Comparison of ENCODE assay signal across 10 cellular contexts in genomic region chr2:68367918-68368656, GRCh38. TPM values are rescaled to one million over a fixed set of nuclear protein-coding genes. Genes with fewer than 3 reads are reported as not detected.
A peak's percentile ranks its signal among the peaks of the same experiment; 100 is the strongest.
DNase-seq lines count a peak whose midpoint lies in the region; ATAC-seq, FAIRE-seq and TF ChIP-seq lines count a peak whose summit lies in the region.
"Had no signal": no experiment of that assay in that cellular context is flagged by ENCODE, and none has a peak within 500 bp of the region (broad histone marks: within the 10 kb centered on the region; RNA-seq: fewer than 3 reads in every experiment).

No MANE protein-coding gene starts in this region.

- DNase-seq in GM19239 (ENCODE audit: insufficient read length, low spot score) (no peak), OCI-LY7 (ENCODE audit: low spot score) (no peak), fibroblast of lung (ENCODE audit: low read depth in 2 of 2) (peak in 1 of 2 donors; percentile 5), sigmoid colon (no peak), NCI-H128 (lab: John Stamatoyannopoulos, UW; ENCODE audit: unreplicated experiment) (no peak)
- DNase-seq: stomach, T-helper 1 cell had no signal

- H3K4me2 ChIP-seq in OCI-LY7 (ENCODE audit: low read length) (peak overlapping the region; percentile 84), fibroblast of lung (ENCODE audit: extremely low read depth, insufficient read depth, low read length) (no peak overlapping the region)

- H3K4me3 ChIP-seq in OCI-LY7 (ENCODE audit: low read depth, low read length, poor library complexity, severe bottlenecking) (peak overlapping the region; percentile 74), fibroblast of lung (replicated peaks in 1 of 4; ENCODE audit: control extremely low read depth in 1 of 4, insufficient read depth in 1 of 4, low read depth in 3 of 4, low read length in 4 of 4) (no peak overlapping the region), sigmoid colon (peak overlapping the region in 1 of 4 donors; percentile 36)

- TF ChIP-seq POLR2A in sigmoid colon (IDR thresholded peaks at IDR 0.05), result no peak

- 53 to 58% methylated on average over 5 of the region's 5 CpGs for WGBS in sigmoid colon, 2 donors

- H3K4me1 ChIP-seq in OCI-LY7 (ENCODE audit: insufficient read depth, low read length, poor library complexity, severe bottlenecking) (peaks cover 51% of the 10 kb centered on the region), fibroblast of lung (ENCODE audit: control insufficient read depth, extremely low read depth, insufficient read depth, low read length) (no peaks in the 10 kb centered on the region), sigmoid colon (peaks cover 0 to 16% (median 6%) of the 10 kb centered on the region in 4 donors)

- TF ChIP-seq CTCF in OCI-LY7 (conservative IDR thresholded peaks at IDR 0.05; ENCODE audit: low read length) (no peak), fibroblast of lung (conservative IDR thresholded peaks at IDR 0.05 in 1 of 2, IDR thresholded peaks at IDR 0.05 in 1 of 2; ENCODE audit: low read depth in 1 of 2, low read length in 2 of 2) (no peak), sigmoid colon (IDR thresholded peaks at IDR 0.05) (no peak)

- BruUV-seq in OCI-LY7 (replicated peaks; lab: Mats Ljungman, UMichigan), result no TSS peak

- H4K20me1 ChIP-seq in OCI-LY7 (ENCODE audit: insufficient read depth, low read length), result no peaks in the 10 kb centered on the region
- no peaks in the 10 kb centered on the region for H4K20me1 ChIP-seq in fibroblast of lung (ENCODE audit: control insufficient read depth, extremely low read depth, insufficient read depth, low read length)

- no peak for ATAC-seq in HG02642 (IDR thresholded peaks at IDR 0.05; ENCODE audit: poor library complexity, unreplicated experiment)
- ATAC-seq in GM21515 (IDR thresholded peaks at IDR 0.05; ENCODE audit: unreplicated experiment), result no peak

- H3K36me3 ChIP-seq in OCI-LY7 (ENCODE audit: insufficient read depth, low read length) (peaks cover 44% of the 10 kb centered on the region), fibroblast of lung (ENCODE audit: control insufficient read depth, insufficient read depth, low read length) (no peaks in the 10 kb centered on the region), sigmoid colon (no peaks in the 10 kb centered on the region)
- H3K36me3 ChIP-seq: stomach had no signal

- H2AFZ ChIP-seq in OCI-LY7 (ENCODE audit: low read length), result no peak overlapping the region; the same call in 1 of the 2 replicates
- H2AFZ ChIP-seq in fibroblast of lung (ENCODE audit: low read length), result no peak overlapping the region

- H3K27me3 ChIP-seq in fibroblast of lung (ENCODE audit: control insufficient read depth, insufficient read depth, low read length) (no peaks in the 10 kb centered on the region), sigmoid colon (no peaks in the 10 kb centered on the region)
- H3K27me3 ChIP-seq: stomach had no signal

- intact Hi-C loops in OCI-LY7 (cut with micrococcal nuclease; ENCODE audit: unreplicated experiment), result loop anchor here (10.0 kb wide), 3 partner anchors 357 to 537 kb away; no protein-coding TSS in a partner anchor
- intact Hi-C loops in sigmoid colon (cut with DNase I), result no loop called here

- H3K27ac ChIP-seq in OCI-LY7 (ENCODE audit: low read depth, low read length, poor library complexity, severe bottlenecking), result no peak overlapping the region
- H3K27ac ChIP-seq in fibroblast of lung (ENCODE audit: insufficient read depth, low read length), result peak overlapping the region; percentile 42
- H3K27ac ChIP-seq in sigmoid colon, result peak overlapping the region in 3 of 4 donors; percentile 39 to 44 (median 41)

- H3K9me2 ChIP-seq in OCI-LY7 (ENCODE audit: insufficient read depth, low read length), result no peaks in the 10 kb centered on the region

- TF ChIP-seq EP300 in sigmoid colon (IDR thresholded peaks at IDR 0.05), result no peak

- FAIRE-seq in GM19239 (lab: Jason Lieb, UNC), result peak; percentile 44

- POLR2A ChIA-PET in OCI-LY7 (lab: Charles Lee), result interaction anchor here (0.6 to 3.4 kb wide), 3 partner anchors 11 to 514 kb away, joined by 3 to 22 read pairs (median 7); no protein-coding TSS in a partner anchor

- H3K9me3 ChIP-seq in OCI-LY7 (ENCODE audit: low read length), result peaks cover 18% of the 10 kb centered on the region
- no peaks in the 10 kb centered on the region for H3K9me3 ChIP-seq in fibroblast of lung (ENCODE audit: control insufficient read depth, insufficient read depth, low read depth, low read length)
- no peaks in the 10 kb centered on the region for H3K9me3 ChIP-seq in sigmoid colon
- H3K9me3 ChIP-seq: stomach had no signal

- H3K79me2 ChIP-seq in OCI-LY7 (ENCODE audit: insufficient read depth, low read depth, low read length) (peaks cover 78% of the 10 kb centered on the region), fibroblast of lung (ENCODE audit: control insufficient read depth, insufficient read depth, low read length) (no peaks in the 10 kb centered on the region)

- H3K9ac ChIP-seq in fibroblast of lung (ENCODE audit: insufficient read depth, low read length), result no peak overlapping the region

- CTCF ChIA-PET in OCI-LY7 (lab: Charles Lee; ENCODE audit: unreplicated experiment), result interaction anchor here (0.8 kb wide), 1 partner anchor 56 kb away, joined by 3 read pairs; no protein-coding TSS in a partner anchor

RNA-seq across cellular contexts. Expression of gene PLEK, which starts 3.0 kb away (rescaled TPM):
- 20.8 and 27.3 TPM in 2 replicates for total RNA-seq in OCI-LY7 (2014; rRNA removed; shearing (Covaris generic))
- total RNA-seq in OCI-LY7 (2022), result 80.6 and 88.7 TPM in 2 replicates
- not detected in 2 replicates for total RNA-seq in fibroblast of lung
- polyA plus RNA-seq in fibroblast of lung, result 0.02 TPM in 1 of 2 replicates, not detected in the other
- polyA plus RNA-seq in fibroblast of lung (2012), result not detected in 2 replicates
- polyA minus RNA-seq in fibroblast of lung (ENCODE audit: low replicate concordance), result 0.43 TPM in 1 of 2 replicates, not detected in the other
- 10 to 100 TPM in 2 of 4 donors, 1 to 10 TPM in 2; 5.8 to 15.2 (median 10.3) TPM for total RNA-seq in sigmoid colon
- polyA plus RNA-seq in sigmoid colon, result 10 to 100 TPM; 12.5 to 16.8 (median 12.6) TPM
- total RNA-seq: Daoy had no signal

RNA-seq across cellular contexts. Expression of gene CNRIP1, which starts 48.3 kb away (rescaled TPM):
- not detected in 2 replicates for total RNA-seq in OCI-LY7 (2014; rRNA removed; shearing (Covaris generic))
- total RNA-seq in OCI-LY7 (2022) (not detected in 2 replicates), fibroblast of lung (34.7 and 39.8 TPM in 2 replicates), sigmoid colon (10 to 100 TPM; 22.5 to 38.2 (median 32.6) TPM)
- polyA plus RNA-seq in fibroblast of lung (47.7 and 58.7 TPM in 2 replicates), sigmoid colon (10 to 100 TPM in 2 of 3 donors, 1 to 10 TPM in 1; 6.2 to 16.2 (median 10.0) TPM)
- polyA plus RNA-seq in fibroblast of lung (2012), result 29.0 and 41.4 TPM in 2 replicates
- polyA minus RNA-seq in fibroblast of lung (ENCODE audit: low replicate concordance), result 14.1 and 27.9 TPM in 2 replicates

Comparison
In these comparisons a context has a peak if more than half of its experiments do, and no peak if none do; other contexts are left out.
1. RNA of gene CNRIP1, which starts 48.3 kb away (total RNA-seq): 34.7 to 39.8 TPM in fibroblast of lung and 22.5 to 38.2 TPM in sigmoid colon; not detected in OCI-LY7; every median in the first group is over 10 times any median in the second.